6 cellular contexts compared by ENCODE assay signal in the genomic region with DNA sequence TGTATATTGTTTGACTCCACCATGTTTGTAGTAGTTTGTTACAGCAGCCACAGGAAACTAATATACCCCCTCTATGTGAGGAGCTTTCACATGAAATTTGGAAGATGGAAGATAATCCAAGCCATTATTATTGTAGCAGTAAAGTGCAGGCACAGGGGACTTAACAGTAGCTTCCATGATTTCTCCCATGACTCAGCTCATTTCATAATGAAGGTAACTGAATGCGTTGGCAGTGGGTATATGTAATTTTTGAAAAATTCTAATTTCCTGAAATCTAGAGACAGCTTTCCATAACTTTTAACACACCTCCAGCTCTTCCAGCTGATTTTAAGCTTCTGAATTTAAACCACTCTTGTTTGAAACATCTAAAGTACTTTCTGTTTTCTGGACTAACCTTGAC.
"Had no signal": no experiment of that assay in that cellular context is flagged by ENCODE, and none has a peak within 500 bp of the region (broad histone marks: within the 10 kb centered on the region; RNA-seq: fewer than 3 reads in every experiment).

No MANE protein-coding gene starts in this region.

- ATAC-seq: GM23338 had no signal

- H3K4me2 ChIP-seq: GM23338 had no signal

- FAIRE-seq: H1, H54, HTR-8/SVneo had no signal

- H3K4me3 ChIP-seq: GM23338 had no signal

- H2AFZ ChIP-seq: GM23338 had no signal

- DNase-seq: H9, HCEC 1CT had no signal
